In the genomic region with DNA sequence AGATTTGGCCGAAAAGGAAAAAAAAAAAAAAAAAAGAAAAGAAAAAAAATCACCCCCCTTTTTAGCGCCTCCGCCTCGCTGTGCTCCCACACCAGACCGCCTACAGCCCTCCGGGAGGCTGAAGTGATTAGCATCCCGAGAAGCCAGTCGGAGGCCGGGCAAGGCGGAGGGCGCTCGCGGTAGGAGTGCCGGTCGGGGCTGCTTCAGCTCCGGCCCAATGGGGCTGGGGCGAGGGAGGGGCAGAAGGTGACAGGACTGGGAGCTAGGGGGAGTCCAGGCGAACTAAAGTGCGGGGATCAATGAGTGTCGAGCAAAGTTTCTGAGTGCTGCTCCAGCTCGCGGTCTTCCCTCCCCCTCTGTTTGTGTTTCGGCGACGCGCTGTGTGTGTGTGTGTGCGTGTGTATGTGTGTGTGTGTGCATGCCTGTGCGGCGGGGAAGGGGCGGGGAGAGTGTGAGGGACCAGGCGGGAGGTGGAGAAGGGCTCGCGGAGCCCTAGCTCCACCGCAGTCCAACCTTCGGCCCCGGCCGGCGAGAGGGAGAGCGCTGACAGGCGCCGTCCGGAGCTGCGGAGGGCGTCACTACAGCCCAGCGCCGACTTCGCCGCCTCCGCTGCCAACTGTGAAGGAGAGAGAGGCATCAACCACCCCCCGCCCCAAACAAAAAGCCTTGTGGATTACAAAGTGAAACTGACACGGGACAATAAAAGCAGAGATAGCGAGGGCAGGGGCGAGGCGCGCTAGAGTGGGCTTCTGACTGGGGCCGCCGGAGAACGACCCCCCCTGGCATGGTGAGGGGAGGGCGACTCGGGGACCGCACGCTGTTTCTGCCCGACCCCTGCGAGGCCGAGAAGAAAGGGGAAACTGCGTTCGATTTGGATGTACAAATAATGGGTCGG, we compare ENCODE assay signal across 8 cellular contexts. TPM values are rescaled to one million over a fixed set of nuclear protein-coding genes. Genes with fewer than 3 reads are reported as not detected.
DNase-seq lines count a peak whose midpoint lies in the region; ATAC-seq and TF ChIP-seq lines count a peak whose summit lies in the region.

A gene with protein sequence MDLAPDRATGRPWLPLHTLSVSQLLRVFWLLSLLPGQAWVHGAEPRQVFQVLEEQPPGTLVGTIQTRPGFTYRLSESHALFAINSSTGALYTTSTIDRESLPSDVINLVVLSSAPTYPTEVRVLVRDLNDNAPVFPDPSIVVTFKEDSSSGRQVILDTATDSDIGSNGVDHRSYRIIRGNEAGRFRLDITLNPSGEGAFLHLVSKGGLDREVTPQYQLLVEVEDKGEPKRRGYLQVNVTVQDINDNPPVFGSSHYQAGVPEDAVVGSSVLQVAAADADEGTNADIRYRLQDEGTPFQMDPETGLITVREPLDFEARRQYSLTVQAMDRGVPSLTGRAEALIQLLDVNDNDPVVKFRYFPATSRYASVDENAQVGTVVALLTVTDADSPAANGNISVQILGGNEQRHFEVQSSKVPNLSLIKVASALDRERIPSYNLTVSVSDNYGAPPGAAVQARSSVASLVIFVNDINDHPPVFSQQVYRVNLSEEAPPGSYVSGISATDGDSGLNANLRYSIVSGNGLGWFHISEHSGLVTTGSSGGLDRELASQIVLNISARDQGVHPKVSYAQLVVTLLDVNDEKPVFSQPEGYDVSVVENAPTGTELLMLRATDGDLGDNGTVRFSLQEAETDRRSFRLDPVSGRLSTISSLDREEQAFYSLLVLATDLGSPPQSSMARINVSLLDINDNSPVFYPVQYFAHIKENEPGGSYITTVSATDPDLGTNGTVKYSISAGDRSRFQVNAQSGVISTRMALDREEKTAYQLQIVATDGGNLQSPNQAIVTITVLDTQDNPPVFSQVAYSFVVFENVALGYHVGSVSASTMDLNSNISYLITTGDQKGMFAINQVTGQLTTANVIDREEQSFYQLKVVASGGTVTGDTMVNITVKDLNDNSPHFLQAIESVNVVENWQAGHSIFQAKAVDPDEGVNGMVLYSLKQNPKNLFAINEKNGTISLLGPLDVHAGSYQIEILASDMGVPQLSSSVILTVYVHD (N-terminal part only) (plus strand): TSS at position 280 of the 895 bp plus-strand sequence. CDS start 1,457 bp downstream, outside the sequence.

- H3K9ac ChIP-seq in muscle layer of colon (ENCODE audit: low read length) = peak within 1 kb of the TSS; percentile 90

- DNase-seq in CD8-positive, alpha-beta memory T cell = peak in 2 of 5 donors; percentile 15 to 20
- DNase-seq in NCI-H526 treated with DMSO at 0.1 percent for 48 hours (lab: John Stamatoyannopoulos, UW) (peak; percentile 26), fibroblast of mammary gland (ENCODE audit: low read depth) (peak; percentile 97), suprapubic skin (ENCODE audit: low spot score in 2 of 2) (peak; percentile 95 to 96)

- H3K36me3 Mint-ChIP-seq in CD8-positive, alpha-beta memory T cell = no peaks in the 10 kb centered on the region
- no peaks in the 10 kb centered on the region for H3K36me3 Mint-ChIP-seq in activated T-helper 17 cell treated with anti-CD3 and anti-CD28 coated beads, Interleukin-2, amount 50 U/mL, for 72 hours (ENCODE audit: low read depth)

- H3K27me3 Mint-ChIP-seq in CD8-positive, alpha-beta memory T cell = peaks cover 49 to 69% of the 10 kb centered on the region in 2 donors
- H3K27me3 Mint-ChIP-seq in activated T-helper 17 cell treated with anti-CD3 and anti-CD28 coated beads, Interleukin-2, amount 50 U/mL, for 72 hours = peaks cover 56% of the 10 kb centered on the region

- TF ChIP-seq EP300 in suprapubic skin (IDR thresholded peaks at IDR 0.05) = no peak

- CTCF ChIA-PET in CD8-positive, alpha-beta memory T cell (lab: Charles Lee) = no interaction called here

- peak in 1 of 2 donors; percentile 62 for TF ChIP-seq POLR2A in suprapubic skin (IDR thresholded peaks at IDR 0.05)

- H3K27ac Mint-ChIP-seq in CD8-positive, alpha-beta memory T cell = peak within 1 kb of the TSS in 3 of 8 donors; percentile 46 to 54 (median 50)
- no peak within 1 kb of the TSS for H3K27ac Mint-ChIP-seq in activated T-helper 17 cell treated with anti-CD3 and anti-CD28 coated beads, Interleukin-2, amount 50 U/mL, for 72 hours

- WGBS in suprapubic skin = under 1% methylated on average over 52 of the region's 68 CpGs

- H3K27ac ChIP-seq in CD8-positive, alpha-beta memory T cell (ENCODE audit: low read depth, low read length) = no peak within 1 kb of the TSS
- peak within 1 kb of the TSS; percentile 95 for H3K27ac ChIP-seq in muscle layer of colon (ENCODE audit: low read depth, low read length)
- peak within 1 kb of the TSS; percentile 85 for H3K27ac ChIP-seq in suprapubic skin

- TF ChIP-seq CTCF in fibroblast of mammary gland (conservative IDR thresholded peaks at IDR 0.05; ENCODE audit: control insufficient read depth, insufficient read depth, low read depth, low read length) (no peak), suprapubic skin (IDR thresholded peaks at IDR 0.05) (no peak)

- H3K4me3 Mint-ChIP-seq in CD8-positive, alpha-beta memory T cell = peak within 1 kb of the TSS; percentile 74 to 92 (median 84)
- H3K4me3 Mint-ChIP-seq in activated T-helper 17 cell treated with anti-CD3 and anti-CD28 coated beads, Interleukin-2, amount 50 U/mL, for 72 hours = peak within 1 kb of the TSS; percentile 77

- H3K4me1 ChIP-seq in CD8-positive, alpha-beta memory T cell (ENCODE audit: insufficient read depth, low read length) = peaks cover 9% of the 10 kb centered on the region
- H3K4me1 ChIP-seq in muscle layer of colon (ENCODE audit: insufficient read depth, low read length) = peaks cover 28% of the 10 kb centered on the region
- H3K4me1 ChIP-seq in suprapubic skin = peaks cover 37% of the 10 kb centered on the region

- peaks cover 14% of the 10 kb centered on the region for H3K27me3 ChIP-seq in CD8-positive, alpha-beta memory T cell (ENCODE audit: insufficient read depth, low read length, poor library complexity, severe bottlenecking)
- H3K27me3 ChIP-seq in muscle layer of colon (ENCODE audit: control insufficient read depth in 1 of 2, insufficient read depth in 2 of 2, low read length in 2 of 2) (no peaks in the 10 kb centered on the region), suprapubic skin (peaks cover 15% of the 10 kb centered on the region)

- no peaks in the 10 kb centered on the region for H3K36me3 ChIP-seq in CD8-positive, alpha-beta memory T cell (ENCODE audit: insufficient read depth, low read length)
- H3K36me3 ChIP-seq in muscle layer of colon (ENCODE audit: insufficient read depth, low read length) = no peaks in the 10 kb centered on the region
- no peaks in the 10 kb centered on the region for H3K36me3 ChIP-seq in suprapubic skin

- peaks cover 0 to 7% (median 0%) of the 10 kb centered on the region in 5 donors for H3K9me3 Mint-ChIP-seq in CD8-positive, alpha-beta memory T cell
- no peaks in the 10 kb centered on the region for H3K9me3 Mint-ChIP-seq in activated T-helper 17 cell treated with anti-CD3 and anti-CD28 coated beads, Interleukin-2, amount 50 U/mL, for 72 hours

- ATAC-seq in GM19438 (IDR thresholded peaks at IDR 0.05; ENCODE audit: low read depth, unreplicated experiment) = peak; percentile 76
- ATAC-seq in HG03457 (IDR thresholded peaks at IDR 0.05; ENCODE audit: unreplicated experiment) = peak; percentile 67
- ATAC-seq in activated T-helper 17 cell treated with anti-CD3 and anti-CD28 coated beads, Interleukin-2, amount 50 U/mL, for 72 hours (replicated peaks) = peak; percentile 50

- POLR2A ChIA-PET in CD8-positive, alpha-beta memory T cell (lab: Charles Lee) = no interaction called here

- H3K4me3 ChIP-seq in CD8-positive, alpha-beta memory T cell (ENCODE audit: low read length) = peak within 1 kb of the TSS; percentile 19
- peak within 1 kb of the TSS; percentile 88 for H3K4me3 ChIP-seq in fibroblast of mammary gland (ENCODE audit: control insufficient read depth, low read depth, low read length)
- H3K4me3 ChIP-seq in muscle layer of colon (ENCODE audit: low read depth in 1 of 2, low read length in 2 of 2) = peak within 1 kb of the TSS; percentile 96 to 97
- peak within 1 kb of the TSS; percentile 73 for H3K4me3 ChIP-seq in suprapubic skin

- H3K4me1 Mint-ChIP-seq in CD8-positive, alpha-beta memory T cell = peaks cover 26 to 46% (median 36%) of the 10 kb centered on the region in 3 donors
- H3K4me1 Mint-ChIP-seq in activated T-helper 17 cell treated with anti-CD3 and anti-CD28 coated beads, Interleukin-2, amount 50 U/mL, for 72 hours = peaks cover 11% of the 10 kb centered on the region

- H3K9me3 ChIP-seq in CD8-positive, alpha-beta memory T cell (ENCODE audit: low read length) = no peaks in the 10 kb centered on the region
- H3K9me3 ChIP-seq in muscle layer of colon (ENCODE audit: low read length) (no peaks in the 10 kb centered on the region), suprapubic skin (peaks cover 4% of the 10 kb centered on the region)

RNA-seq across cellular contexts. Expression of the gene that starts here (rescaled TPM):
- total RNA-seq in CD8-positive, alpha-beta memory T cell = under 1 TPM; 0.02 to 0.04 TPM
- not detected for polyA plus RNA-seq in CD8-positive, alpha-beta memory T cell
- not detected for total RNA-seq in activated T-helper 17 cell treated with anti-CD3 and anti-CD28 coated beads, Interleukin-2, amount 50 U/mL, for 72 hours
- total RNA-seq in suprapubic skin = 1 to 10 TPM; 2.2 to 5.4 (median 3.7) TPM

Comparison
In these comparisons a context has a peak if more than half of its experiments do, and no peak if none do; other contexts are left out.
1. Peak in ATAC-seq in activated T-helper 17 cell treated with anti-CD3 and anti-CD28 coated beads, Interleukin-2, amount 50 U/mL, for 72 hours; RNA of the gene not detected or under 1 TPM.
2. H3K4me3 ChIP-seq: peak in every context shown above with its lines; median percentile 96 in muscle layer of colon; 88 in fibroblast of mammary gland; 73 in suprapubic skin; 19 in CD8-positive, alpha-beta memory T cell.